ENCODE assay signal across 8 cellular contexts in genomic region chr11:65569973-65570918, GRCh38. TPM values are rescaled to one million over a fixed set of nuclear protein-coding genes. Genes with fewer than 3 reads are reported as not detected.
DNase-seq lines count a peak whose midpoint lies in the region; ATAC-seq and TF ChIP-seq lines count a peak whose summit lies in the region.

A gene with protein sequence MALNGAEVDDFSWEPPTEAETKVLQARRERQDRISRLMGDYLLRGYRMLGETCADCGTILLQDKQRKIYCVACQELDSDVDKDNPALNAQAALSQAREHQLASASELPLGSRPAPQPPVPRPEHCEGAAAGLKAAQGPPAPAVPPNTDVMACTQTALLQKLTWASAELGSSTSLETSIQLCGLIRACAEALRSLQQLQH (plus strand): TSS chr11:65570477. CDS start chr11:65570492, 15 bp downstream.

- peak; percentile 45 for TF ChIP-seq CTCF in LNCaP clone FGC (IDR thresholded peaks at IDR 0.05; ENCODE audit: control insufficient read depth, extremely low read depth, insufficient read depth)
- peak; percentile 71 for TF ChIP-seq CTCF in RWPE1 (conservative IDR thresholded peaks at IDR 0.05; ENCODE audit: low read depth)
- TF ChIP-seq CTCF in fibroblast of mammary gland (conservative IDR thresholded peaks at IDR 0.05; ENCODE audit: control insufficient read depth, insufficient read depth, low read depth, low read length): peak; percentile 26
- peak; percentile 52 to 66 (median 60) for TF ChIP-seq CTCF in nephron (IDR thresholded peaks at IDR 0.05; ENCODE audit: unreplicated experiment in 3 of 3)

- H3K36me3 Mint-ChIP-seq in activated T-helper 17 cell treated with anti-CD3 and anti-CD28 coated beads, Interleukin-2, amount 50 U/mL, for 72 hours (ENCODE audit: low read depth): peaks cover 69% of the 10 kb centered on the region
- peaks cover 3% of the 10 kb centered on the region for H3K36me3 Mint-ChIP-seq in nephron (ENCODE audit: low read depth)
- peaks cover 22% of the 10 kb centered on the region for H3K36me3 Mint-ChIP-seq in stimulated activated naive CD8-positive, alpha-beta T cell treated with anti-CD3 and anti-CD28 coated beads, Interleukin-15, Interleukin-2, amounts not matched to agents 100 ng/mL and 50 ng/mL, for 24 hours (ENCODE audit: low read depth)

- POLR2A ChIA-PET in RWPE1 (lab: Yijun Ruan, JAX; ENCODE audit: low non-redundant PET): interaction anchor here (1.2 kb wide), 1 partner anchor 30 kb away, joined by 10 read pairs; no protein-coding TSS in a partner anchor

- peak; percentile 81 for ATAC-seq in activated T-helper 17 cell treated with anti-CD3 and anti-CD28 coated beads, Interleukin-2, amount 50 U/mL, for 72 hours (replicated peaks)

- H3K27ac ChIP-seq in RWPE1: peak within 1 kb of the TSS; percentile 98

- no peaks in the 10 kb centered on the region for H3K27me3 Mint-ChIP-seq in activated T-helper 17 cell treated with anti-CD3 and anti-CD28 coated beads, Interleukin-2, amount 50 U/mL, for 72 hours
- H3K27me3 Mint-ChIP-seq in nephron (ENCODE audit: low read depth): no peaks in the 10 kb centered on the region
- no peaks in the 10 kb centered on the region for H3K27me3 Mint-ChIP-seq in stimulated activated naive CD8-positive, alpha-beta T cell treated with anti-CD3 and anti-CD28 coated beads, Interleukin-15, Interleukin-2, amounts not matched to agents 100 ng/mL and 50 ng/mL, for 24 hours

- H3K4me1 Mint-ChIP-seq in activated T-helper 17 cell treated with anti-CD3 and anti-CD28 coated beads, Interleukin-2, amount 50 U/mL, for 72 hours: peaks cover 31% of the 10 kb centered on the region
- peaks cover 54% of the 10 kb centered on the region for H3K4me1 Mint-ChIP-seq in nephron
- peaks cover 72% of the 10 kb centered on the region for H3K4me1 Mint-ChIP-seq in stimulated activated naive CD8-positive, alpha-beta T cell treated with anti-CD3 and anti-CD28 coated beads, Interleukin-15, Interleukin-2, amounts not matched to agents 100 ng/mL and 50 ng/mL, for 24 hours (ENCODE audit: low read depth)

- peak within 1 kb of the TSS; percentile 94 for H3K4me3 Mint-ChIP-seq in activated T-helper 17 cell treated with anti-CD3 and anti-CD28 coated beads, Interleukin-2, amount 50 U/mL, for 72 hours
- peak within 1 kb of the TSS; percentile 99 to 100 (median 99) for H3K4me3 Mint-ChIP-seq in nephron
- H3K4me3 Mint-ChIP-seq in stimulated activated naive CD8-positive, alpha-beta T cell treated with anti-CD3 and anti-CD28 coated beads, Interleukin-15, Interleukin-2, amounts not matched to agents 100 ng/mL and 50 ng/mL, for 24 hours: peak within 1 kb of the TSS; percentile 92

- H3K9me3 Mint-ChIP-seq in activated T-helper 17 cell treated with anti-CD3 and anti-CD28 coated beads, Interleukin-2, amount 50 U/mL, for 72 hours: no peaks in the 10 kb centered on the region
- no peaks in the 10 kb centered on the region for H3K9me3 Mint-ChIP-seq in nephron
- no peaks in the 10 kb centered on the region for H3K9me3 Mint-ChIP-seq in stimulated activated naive CD8-positive, alpha-beta T cell treated with anti-CD3 and anti-CD28 coated beads, Interleukin-15, Interleukin-2, amounts not matched to agents 100 ng/mL and 50 ng/mL, for 24 hours

- CTCF ChIA-PET in RWPE1 (lab: Yijun Ruan, JAX): interaction anchor here (0.6 to 4.7 kb wide), 5 partner anchors 10 to 1107 kb away, joined by 3 to 95 read pairs (median 3); no protein-coding TSS in a partner anchor

- H3K27ac Mint-ChIP-seq in activated T-helper 17 cell treated with anti-CD3 and anti-CD28 coated beads, Interleukin-2, amount 50 U/mL, for 72 hours: peak within 1 kb of the TSS; percentile 94
- peak within 1 kb of the TSS; percentile 93 to 95 (median 95) for H3K27ac Mint-ChIP-seq in nephron
- H3K27ac Mint-ChIP-seq in stimulated activated naive CD8-positive, alpha-beta T cell treated with anti-CD3 and anti-CD28 coated beads, Interleukin-15, Interleukin-2, amounts not matched to agents 100 ng/mL and 50 ng/mL, for 24 hours: peak within 1 kb of the TSS; percentile 96

- H3K4me3 ChIP-seq in LNCaP clone FGC (ENCODE audit: low read depth, low read length): peak within 1 kb of the TSS; percentile 97
- H3K4me3 ChIP-seq in fibroblast of mammary gland (ENCODE audit: control insufficient read depth, low read depth, low read length): peak within 1 kb of the TSS; percentile 87

- DNase-seq in ELR (ENCODE audit: low read depth) (peak; percentile 99), H4 (ENCODE audit: low spot score) (peak; percentile 99), LNCaP clone FGC (ENCODE audit: low read depth) (peak; percentile 92), RWPE1 (ENCODE audit: low spot score) (peak; percentile 94), fibroblast of mammary gland (ENCODE audit: low read depth) (peak; percentile 98)

RNA-seq across cellular contexts. Expression of the gene that starts here (rescaled TPM):
- total RNA-seq in H4 (2014; rRNA removed; shearing (Covaris generic)): 73.8 and 80.1 TPM in 2 replicates
- 10 to 100 TPM; 30.3 to 49.4 TPM for total RNA-seq in activated T-helper 17 cell treated with anti-CD3 and anti-CD28 coated beads, Interleukin-2, amount 50 U/mL, for 72 hours

Comparison
In these comparisons a context has a peak if more than half of its experiments do, and no peak if none do; other contexts are left out.
1. Peak in every context shown above with its lines: DNase-seq, ATAC-seq, H3K4me3 ChIP-seq and H3K27ac ChIP-seq.